Comparison of ENCODE assay signal across 22 cellular contexts in genomic region chr1:223838125-223838854, GRCh38. TPM values are rescaled to one million over a fixed set of nuclear protein-coding genes. Genes with fewer than 3 reads are reported as not detected.
DNase-seq lines count a peak whose midpoint lies in the region; ATAC-seq, FAIRE-seq and TF ChIP-seq lines count a peak whose summit lies in the region.
"Had no signal": no experiment of that assay in that cellular context is flagged by ENCODE, and none has a peak within 500 bp of the region (broad histone marks: within the 10 kb centered on the region; RNA-seq: fewer than 3 reads in every experiment).

No MANE protein-coding gene starts in this region.

- H2AFZ ChIP-seq in KMS-11 (ENCODE audit: low read depth) (no peak overlapping the region), H1 (ENCODE audit: low read length) (no peak overlapping the region)
- H2AFZ ChIP-seq: PC-9 had no signal

- no peak overlapping the region for H3K23ac ChIP-seq in H1 (ENCODE audit: insufficient read length)

- no peaks in the 10 kb centered on the region for H3K36me3 Mint-ChIP-seq in stimulated activated effector memory CD8-positive, alpha-beta T cell treated with anti-CD3 and anti-CD28 coated beads, Interleukin-12 subunit alpha, Interleukin-12 subunit beta, amount 100 ng/mL, for 72 hours

- intact Hi-C loops in Right ventricle myocardium superior (cut with DNase I) = no loop called here

- CTCF ChIA-PET in H1 (lab: Charles Lee; ENCODE audit: partially characterized antibody) = interaction anchor here (0.6 to 1.4 kb wide), 6 partner anchors 12 to 140 kb away, joined by 3 to 4 read pairs (median 3); no protein-coding TSS in a partner anchor

- H3K4me3 ChIP-seq in cardiac muscle cell = peak overlapping the region; percentile 14
- no peak overlapping the region for H3K4me3 ChIP-seq in KMS-11 (IDR thresholded peaks at IDR 0.05; ENCODE audit: insufficient read depth, low read depth, low read length)
- H3K4me3 ChIP-seq in H1 (ENCODE audit: extremely low read depth in 1 of 4, insufficient read depth in 2 of 4, low read depth in 3 of 4, low read length in 4 of 4) = no peak overlapping the region
- H3K4me3 ChIP-seq: body of pancreas, PC-9, SJCRH30 had no signal

- no peak for TF ChIP-seq CTCF in cardiac muscle cell (IDR thresholded peaks at IDR 0.05; ENCODE audit: low read depth, low read length)
- TF ChIP-seq CTCF in KMS-11 (conservative IDR thresholded peaks at IDR 0.05; ENCODE audit: low read depth, low read length) = no peak
- no peak for TF ChIP-seq CTCF in H1 (IDR thresholded peaks at IDR 0.05; ENCODE audit: control extremely low read depth in 1 of 3, insufficient read depth in 1 of 3, low read depth in 1 of 3, low read length in 3 of 3)

- TF ChIP-seq POLR2A in H1 (IDR thresholded peaks at IDR 0.05; ENCODE audit: control extremely low read depth in 1 of 2, low read depth in 2 of 2, low read length in 2 of 2) = no peak

- no peak for ATAC-seq in Right ventricle myocardium superior (ENCODE audit: poor library complexity)
- ATAC-seq in stimulated activated effector memory CD8-positive, alpha-beta T cell treated with anti-CD3 and anti-CD28 coated beads, Interleukin-12 subunit alpha, Interleukin-12 subunit beta, amount 100 ng/mL, for 72 hours = no peak
- no peak for ATAC-seq in GM19395 (IDR thresholded peaks at IDR 0.05; ENCODE audit: unreplicated experiment)
- ATAC-seq: activated CD8-positive, alpha-beta memory T cell treated with anti-CD3 and anti-CD28 coated beads, Interleukin-2, amount 10 ng/mL, durations not matched to agents 7 days and 5 days; foreskin keratinocyte had no signal

- no peak overlapping the region for H3K18ac ChIP-seq in H1 (ENCODE audit: extremely low read depth, low read length)

- H3K4me3 Mint-ChIP-seq in stimulated activated effector memory CD8-positive, alpha-beta T cell treated with anti-CD3 and anti-CD28 coated beads, Interleukin-12 subunit alpha, Interleukin-12 subunit beta, amount 100 ng/mL, for 72 hours = peak overlapping the region; percentile 4
- H3K4me3 Mint-ChIP-seq: activated CD8-positive, alpha-beta memory T cell treated with anti-CD3 and anti-CD28 coated beads, Interleukin-2, amount 10 ng/mL, durations not matched to agents 7 days and 5 days; T-helper 2 cell treated with Interferon-gamma antibody and Interleukin-4, amounts not matched to agents 5 μg/mL and 100 μg/mL, for 36 hours had no signal

- no peaks in the 10 kb centered on the region; the same call in 1 of the 2 replicates for H3K23me2 ChIP-seq in H1 (ENCODE audit: low read depth, low read length)

- H3K79me2 ChIP-seq in KMS-11 (ENCODE audit: insufficient read depth, low read depth) = peaks cover 94% of the 10 kb centered on the region
- H3K79me2 ChIP-seq in H1 (ENCODE audit: control insufficient read depth in 1 of 2, insufficient read depth in 2 of 2, low read length in 2 of 2) = peaks cover 23 to 99% of the 10 kb centered on the region in 2 experiments

- no peak overlapping the region for H2BK120ac ChIP-seq in H1 (replicated peaks; ENCODE audit: low read depth, low read length)

- POLR2A ChIA-PET in H1 (lab: Charles Lee; ENCODE audit: partially characterized antibody) = interaction anchor here (1.8 to 3.2 kb wide), 2 partner anchors 7 to 14 kb away, joined by 5 to 20 read pairs; partner anchors contain the start of gene TP53BP2

- no peak for TF ChIP-seq RAD21 in H1 (IDR thresholded peaks at IDR 0.05 in 1 of 2, conservative IDR thresholded peaks at IDR 0.05 in 1 of 2; ENCODE audit: low read depth in 2 of 2, low read length in 2 of 2)

- no peak overlapping the region for H2AK5ac ChIP-seq in H1 (ENCODE audit: low read depth, low read length)

- no peak overlapping the region for H4K91ac ChIP-seq in H1 (replicated peaks; ENCODE audit: insufficient read length, low read length)

- H3K27me3 ChIP-seq in cardiac muscle cell = no peaks in the 10 kb centered on the region
- H3K27me3 ChIP-seq in KMS-11 (ENCODE audit: insufficient read depth, low read depth) = no peaks in the 10 kb centered on the region
- H3K27me3 ChIP-seq in H1 (replicated peaks in 1 of 4; ENCODE audit: control insufficient read depth in 3 of 4, extremely low read depth in 1 of 4, insufficient read depth in 3 of 4, low read length in 3 of 4) = no peaks in the 10 kb centered on the region; a peak in 1 of 7 replicates
- H3K27me3 ChIP-seq: body of pancreas, foreskin keratinocyte, SJCRH30 had no signal

- peak in 1 of 2 donors; percentile 26 for DNase-seq in cardiac muscle cell (ENCODE audit: low read depth in 1 of 2, low spot score in 1 of 2)
- DNase-seq in Right ventricle myocardium superior = no peak
- no peak for DNase-seq in H1 (ENCODE audit: low read depth in 1 of 2, low spot score in 2 of 2)
- DNase-seq in stimulated activated effector memory CD8-positive, alpha-beta T cell treated with anti-CD3 and anti-CD28 coated beads, Interleukin-12 subunit alpha, Interleukin-12 subunit beta, amount 100 ng/mL, for 72 hours (ENCODE audit: low spot score in 2 of 2) = peak in 1 of 2 donors; percentile 42
- no peak for DNase-seq in COLO668 (lab: John Stamatoyannopoulos, UW; ENCODE audit: unreplicated experiment)
- no peak for DNase-seq in NCI-H1105 (lab: John Stamatoyannopoulos, UW)
- DNase-seq: activated CD8-positive, alpha-beta memory T cell treated with anti-CD3 and anti-CD28 coated beads, Interleukin-2, amount 10 ng/mL, durations not matched to agents 7 days and 5 days; activated naive CD4-positive, alpha-beta T cell treated with Interleukin-2 at 50 U/mL for 16 hours; dermis blood vessel endothelial cell; foreskin keratinocyte; kidney glomerular epithelial cell; midbrain; NCI-H1436; NCI-H774; PC-9; SJCRH30; stimulated activated CD4-positive, alpha-beta T cell treated with anti-CD3 and anti-CD28 coated beads, Interleukin-2, amount 100 ng/mL, for 48 hours had no signal

- peak overlapping the region; percentile 88 for H3K27ac ChIP-seq in cardiac muscle cell
- no peak overlapping the region for H3K27ac ChIP-seq in KMS-11
- no peak overlapping the region for H3K27ac ChIP-seq in H1 (ENCODE audit: low read depth, low read length)
- H3K27ac ChIP-seq: foreskin keratinocyte, SJCRH30 had no signal

- H2BK20ac ChIP-seq in H1 (ENCODE audit: low read length) = no peak overlapping the region

- no peak overlapping the region for H4K5ac ChIP-seq in H1 (ENCODE audit: insufficient read length, low read depth, low read length)

- peaks cover 32% of the 10 kb centered on the region for H3K4me1 Mint-ChIP-seq in stimulated activated effector memory CD8-positive, alpha-beta T cell treated with anti-CD3 and anti-CD28 coated beads, Interleukin-12 subunit alpha, Interleukin-12 subunit beta, amount 100 ng/mL, for 72 hours

- peaks cover 22% of the 10 kb centered on the region for H4K20me1 ChIP-seq in KMS-11 (ENCODE audit: insufficient read depth)
- H4K20me1 ChIP-seq in H1 (replicated peaks in 1 of 2; ENCODE audit: control insufficient read depth in 1 of 2, insufficient read depth in 2 of 2, low read length in 2 of 2) = peaks cover 14 to 28% of the 10 kb centered on the region in 2 experiments

- TF ChIP-seq EP300 in H1 (IDR thresholded peaks at IDR 0.05; ENCODE audit: borderline replicate concordance in 1 of 2, low read depth in 2 of 2, low read length in 2 of 2) = no peak

- peaks cover 22% of the 10 kb centered on the region for H3K79me1 ChIP-seq in H1 (ENCODE audit: low read depth, low read length)

- H3K4me2 ChIP-seq in KMS-11 = peak overlapping the region; percentile 13; the same call in 1 of the 2 replicates
- H3K4me2 ChIP-seq in H1 (ENCODE audit: insufficient read depth in 1 of 2, low read depth in 2 of 2, low read length in 2 of 2) = peak overlapping the region in 1 of 2 experiments; percentile 39; a peak in 2 of 4 replicates

- no peak overlapping the region for H2BK12ac ChIP-seq in H1 (ENCODE audit: low read depth, low read length)

- no peak overlapping the region for H2BK15ac ChIP-seq in H1 (ENCODE audit: low read length)

- H3K36me3 ChIP-seq in cardiac muscle cell = no peaks in the 10 kb centered on the region
- H3K36me3 ChIP-seq in KMS-11 (ENCODE audit: insufficient read depth) = no peaks in the 10 kb centered on the region
- no peaks in the 10 kb centered on the region for H3K36me3 ChIP-seq in H1 (ENCODE audit: control insufficient read depth in 2 of 4, insufficient read depth in 4 of 4, low read length in 3 of 4)
- H3K36me3 ChIP-seq: SJCRH30 had no signal

- no peak overlapping the region for H4K8ac ChIP-seq in H1 (ENCODE audit: extremely low read depth, insufficient read depth, low read length)

- 0 out of 2 replicates have a peak overlapping the region, but pooled peaks have one; percentile 32 for H2BK5ac ChIP-seq in H1 (ENCODE audit: low read depth, low read length)

- H3K9ac ChIP-seq in KMS-11 (no peak overlapping the region), H1 (replicated peaks in 1 of 4; ENCODE audit: extremely low read depth in 1 of 4, low read depth in 3 of 4, low read length in 3 of 4) (no peak overlapping the region)

- no peak overlapping the region for H3K56ac ChIP-seq in H1 (replicated peaks; ENCODE audit: insufficient read length, low read depth, low read length)

- no peak overlapping the region for H3K4ac ChIP-seq in H1 (replicated peaks; ENCODE audit: insufficient read length, low read depth, low read length)

- no peaks in the 10 kb centered on the region for H3K9me3 Mint-ChIP-seq in stimulated activated effector memory CD8-positive, alpha-beta T cell treated with anti-CD3 and anti-CD28 coated beads, Interleukin-12 subunit alpha, Interleukin-12 subunit beta, amount 100 ng/mL, for 72 hours
- H3K9me3 Mint-ChIP-seq: T-helper 2 cell treated with Interferon-gamma antibody and Interleukin-4, amounts not matched to agents 5 μg/mL and 100 μg/mL, for 36 hours had no signal

- H3K9me3 ChIP-seq in cardiac muscle cell (ENCODE audit: low read depth) (no peaks in the 10 kb centered on the region), H1 (ENCODE audit: insufficient read depth in 2 of 2, low read depth in 1 of 2, low read length in 1 of 2) (no peaks in the 10 kb centered on the region)
- H3K9me3 ChIP-seq: body of pancreas, SJCRH30 had no signal

- WGBS in H1 (ENCODE audit: extremely low coverage in 1 of 2, insufficient coverage in 1 of 2, insufficient read length in 1 of 2, insufficient replicate concordance in 2 of 2, low coverage in 1 of 2, low lambda C conversion rate in 2 of 2, missing lambda C conversion rate in 1 of 2), 2 experiments = 89% methylated on average over 5 of the region's 5 CpGs; no CpG with 5 or more reads in 1 of the 2 experiments

- H3K4me1 ChIP-seq in cardiac muscle cell (ENCODE audit: low read depth) (peaks cover 83% of the 10 kb centered on the region), KMS-11 (ENCODE audit: low read depth, poor library complexity, severe bottlenecking) (peaks cover 71% of the 10 kb centered on the region), H1 (replicated peaks in 1 of 4; ENCODE audit: control insufficient read depth in 3 of 4, insufficient read depth in 4 of 4, low read length in 3 of 4) (peaks cover 0 to 13% (median 6%) of the 10 kb centered on the region in 4 experiments)

- no peak overlapping the region for H3K14ac ChIP-seq in H1 (ENCODE audit: insufficient read length)

- peak overlapping the region; percentile 68 for H3K27ac Mint-ChIP-seq in stimulated activated effector memory CD8-positive, alpha-beta T cell treated with anti-CD3 and anti-CD28 coated beads, Interleukin-12 subunit alpha, Interleukin-12 subunit beta, amount 100 ng/mL, for 72 hours
- H3K27ac Mint-ChIP-seq: activated CD8-positive, alpha-beta memory T cell treated with anti-CD3 and anti-CD28 coated beads, Interleukin-2, amount 10 ng/mL, durations not matched to agents 7 days and 5 days; T-helper 2 cell treated with Interferon-gamma antibody and Interleukin-4, amounts not matched to agents 5 μg/mL and 100 μg/mL, for 36 hours had no signal

- FAIRE-seq in H1 (lab: Jason Lieb, UNC) = no peak
- FAIRE-seq: G401.6 had no signal

RNA-seq across cellular contexts. Expression of gene TP53BP2, which starts 7.5 kb away (rescaled TPM):
- total RNA-seq in cardiac muscle cell (69.9 and 93.5 TPM in 2 replicates), Right ventricle myocardium superior (16.1 TPM)
- polyA plus RNA-seq in cardiac muscle cell (36.8 and 54.8 TPM in 2 replicates), H1 (2011; rRNA removed) (16.2 and 18.0 TPM in 2 replicates)
- 38.7 and 38.9 TPM in 2 replicates for total RNA-seq in H1 (2021; fragmentation: NEBNext Ultra II Directional; extraction: Animal tissue kit (Norgen Biotek cat#: 25700))
- 18.6 TPM for polyA plus RNA-seq in H1 (2011; cell fraction: cytosol; rRNA removed)
- polyA plus RNA-seq in H1 (2011; cell fraction: nucleus; rRNA removed) = 21.9 TPM
- 21.7 to 28.2 TPM (median 25.1 TPM) in 4 replicates for polyA plus RNA-seq in H1 (2012, experiment 1 of 2)
- polyA plus RNA-seq in H1 (2012, experiment 2 of 2) = 2.4 TPM
- polyA plus RNA-seq in H1 (2013, experiment 1 of 2) = 18.0 TPM
- 18.1 TPM for polyA plus RNA-seq in H1 (2013, experiment 2 of 2)
- polyA minus RNA-seq in H1 (2011; rRNA and poly(A)+ RNA removed) = 66.2 and 76.4 TPM in 2 replicates
- 22.8 TPM for polyA minus RNA-seq in H1 (2011; cell fraction: cytosol; rRNA and poly(A)+ RNA removed)
- 60.3 TPM for polyA minus RNA-seq in H1 (2011; cell fraction: nucleus; rRNA and poly(A)+ RNA removed)
